Comparison of ENCODE assay signal across 11 cellular contexts in the genomic region with DNA sequence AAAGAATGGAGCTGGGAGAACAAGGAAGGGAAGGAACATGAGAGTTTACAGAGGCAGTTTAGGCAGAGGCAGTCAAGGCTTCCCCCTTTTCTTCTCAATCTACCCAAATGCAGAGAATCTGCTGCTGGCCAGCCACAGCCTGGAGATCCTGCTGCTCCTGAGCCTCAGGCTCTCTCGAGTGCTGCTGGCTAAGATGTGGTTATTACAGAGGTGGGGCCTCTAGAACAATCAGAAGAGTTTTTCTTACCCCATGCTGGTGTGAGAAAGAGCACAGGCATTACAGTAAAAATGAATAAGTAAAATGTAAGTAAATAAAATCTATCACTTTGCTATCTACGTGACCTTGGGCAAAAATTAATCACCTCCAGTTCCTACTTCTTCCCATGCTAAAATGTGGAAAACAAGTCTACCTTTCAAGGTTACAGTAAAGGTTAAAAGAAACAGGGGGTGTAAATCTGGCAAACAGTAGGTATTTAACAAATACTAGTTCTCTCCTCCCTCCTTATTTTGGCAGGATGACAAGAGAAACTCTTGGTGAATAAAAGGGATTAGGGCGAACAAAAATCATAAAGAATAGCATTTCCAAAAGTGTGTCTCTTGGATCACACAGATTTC. TPM values are rescaled to one million over a fixed set of nuclear protein-coding genes. Genes with fewer than 3 reads are reported as not detected.
DNase-seq lines count a peak whose midpoint lies in the region; ATAC-seq and TF ChIP-seq lines count a peak whose summit lies in the region.
"Had no signal": no experiment of that assay in that cellular context is flagged by ENCODE, and none has a peak within 500 bp of the region (broad histone marks: within the 10 kb centered on the region; RNA-seq: fewer than 3 reads in every experiment).

No MANE protein-coding gene starts in this region.

- H3K4me1 ChIP-seq in GM23338 (ENCODE audit: insufficient read depth) (peaks cover 65% of the 10 kb centered on the region), trophoblast cell (ENCODE audit: control insufficient read depth in 1 of 2, insufficient read depth in 2 of 2, low read length in 2 of 2) (no peaks in the 10 kb centered on the region)

- peaks cover 5% of the 10 kb centered on the region for H3K27me3 Mint-ChIP-seq in GM23338 (ENCODE audit: insufficient read depth, low read depth, poor library complexity)

- no peaks in the 10 kb centered on the region for H3K9me2 ChIP-seq in GM23338 (ENCODE audit: insufficient read depth)

- H3K27me3 ChIP-seq in GM23338 (ENCODE audit: insufficient read depth): no peaks in the 10 kb centered on the region
- H3K27me3 ChIP-seq in trophoblast cell (ENCODE audit: insufficient read depth, low read length): no peaks in the 10 kb centered on the region
- H3K27me3 ChIP-seq: spleen had no signal

- peaks cover 54% of the 10 kb centered on the region for H4K20me1 ChIP-seq in GM23338 (replicated peaks; ENCODE audit: insufficient read depth)

- H3F3A ChIP-seq in GM23338 (replicated peaks; ENCODE audit: low read depth): no peaks in the 10 kb centered on the region

- H3K79me2 ChIP-seq in GM23338 (replicated peaks; ENCODE audit: insufficient read depth): peaks cover 100% of the 10 kb centered on the region
- no peaks in the 10 kb centered on the region for H3K79me2 ChIP-seq in trophoblast cell (ENCODE audit: control insufficient read depth, insufficient read depth, low read length, poor library complexity)

- no peak overlapping the region for H2BK12ac ChIP-seq in trophoblast cell (ENCODE audit: low read length)

- TF ChIP-seq CTCF in GM23338 (conservative IDR thresholded peaks at IDR 0.05; ENCODE audit: low read depth in 2 of 2): no peak

- H3K23ac ChIP-seq in trophoblast cell (ENCODE audit: low read length): no peak overlapping the region

- DNase-seq in GM23338 (ENCODE audit: low spot score) (peak; percentile 49), SK-N-MC (ENCODE audit: low read depth, low spot score) (no peak), trophoblast cell (peak in 1 of 2 donors; percentile 13), ureter (ENCODE audit: low spot score) (no peak), ACHN (no peak)
- DNase-seq: activated CD4-positive, alpha-beta T cell treated with anti-CD3 and anti-CD28 coated beads for 48 hours; amniotic stem cell; SHP77 treated with DMSO at 0.1 percent for 48 hours; spleen had no signal

- H3K36me3 ChIP-seq in GM23338 (ENCODE audit: insufficient read depth): no peaks in the 10 kb centered on the region
- H3K36me3 ChIP-seq in SK-N-MC (ENCODE audit: insufficient read depth, low read length): no peaks in the 10 kb centered on the region
- peaks cover 0 to 2% of the 10 kb centered on the region in 2 experiments for H3K36me3 ChIP-seq in trophoblast cell (ENCODE audit: control insufficient read depth in 1 of 2, insufficient read depth in 2 of 2, low read length in 2 of 2)

- H3K9ac ChIP-seq in SK-N-MC (ENCODE audit: insufficient read length) (peak overlapping the region; percentile 57), trophoblast cell (ENCODE audit: low read length) (no peak overlapping the region)

- H4K91ac ChIP-seq in trophoblast cell (ENCODE audit: low read depth, low read length): no peak overlapping the region

- H3K9me3 Mint-ChIP-seq in GM23338: peaks cover 24% of the 10 kb centered on the region

- H3K4me2 ChIP-seq in GM23338 (peak overlapping the region; percentile 63), trophoblast cell (ENCODE audit: low read length) (no peak overlapping the region)

- no peak overlapping the region for H4K12ac ChIP-seq in trophoblast cell (ENCODE audit: low read depth, low read length)

- H3K27ac ChIP-seq in GM23338 (ENCODE audit: low read depth) (peak overlapping the region; percentile 58), SK-N-MC (peak overlapping the region; percentile 43; the same call in 1 of the 2 replicates), trophoblast cell (ENCODE audit: low read depth, low read length) (no peak overlapping the region)

- H4K8ac ChIP-seq in trophoblast cell (ENCODE audit: low read depth, low read length): no peak overlapping the region

- no peak overlapping the region for H3K4me3 ChIP-seq in GM23338
- peak overlapping the region; percentile 48; the same call in 1 of the 2 replicates for H3K4me3 ChIP-seq in SK-N-MC
- H3K4me3 ChIP-seq in trophoblast cell (ENCODE audit: low read depth, low read length): no peak overlapping the region
- H3K4me3 ChIP-seq: spleen had no signal

- in situ Hi-C loops in ACHN (cut with HindIII; ENCODE audit: low pct_ligation_motif_present, low pct_unique_long_range_greater_than_20kb, low sequenced_read_pairs): no loop called here

- no peak overlapping the region for H3K14ac ChIP-seq in trophoblast cell (ENCODE audit: low read length)

- no peak overlapping the region for H3K18ac ChIP-seq in trophoblast cell (ENCODE audit: low read length)

- H2AK5ac ChIP-seq in trophoblast cell (ENCODE audit: low read length): no peak overlapping the region

- no peak overlapping the region for H2BK120ac ChIP-seq in trophoblast cell (ENCODE audit: insufficient read depth, low read length, poor library complexity)

- H3K4me3 Mint-ChIP-seq in GM23338: no peak overlapping the region

- H2AFZ ChIP-seq in GM23338: no peak overlapping the region
- H2AFZ ChIP-seq in trophoblast cell (ENCODE audit: insufficient read depth, low read length, poor library complexity): no peak overlapping the region

- H3K9me3 ChIP-seq in SK-N-MC (ENCODE audit: low read depth, low read length): no peaks in the 10 kb centered on the region
- H3K9me3 ChIP-seq in trophoblast cell (ENCODE audit: insufficient read depth, low read depth, low read length): peaks cover 2% of the 10 kb centered on the region

- peak overlapping the region; percentile 55; the same call in 1 of the 2 replicates for H3K27ac Mint-ChIP-seq in GM23338

- H3K4ac ChIP-seq in trophoblast cell (ENCODE audit: low read depth, low read length): peak overlapping the region; percentile 27

- no peaks in the 10 kb centered on the region for H3K79me1 ChIP-seq in trophoblast cell (ENCODE audit: low read length)

- H3K36me3 Mint-ChIP-seq in GM23338 (ENCODE audit: low read depth): peaks cover 37% of the 10 kb centered on the region

- peaks cover 53% of the 10 kb centered on the region for H3K4me1 Mint-ChIP-seq in GM23338

- ATAC-seq in GM23338: peak; percentile 77
- peak; percentile 62 for ATAC-seq in esophagus mucosa
- no peak for ATAC-seq in GM21381 (IDR thresholded peaks at IDR 0.05; ENCODE audit: unreplicated experiment)

- no peak overlapping the region for H2BK5ac ChIP-seq in trophoblast cell (ENCODE audit: low read depth, low read length, poor library complexity)

- WGBS in trophoblast cell (ENCODE audit: extremely low coverage, insufficient coverage, insufficient read length): no CpG with 5 or more reads among the region's 3 CpGs

RNA-seq across cellular contexts. Expression of a gene that starts 31.1 kb away (rescaled TPM):
- 88.0 and 102 TPM in 2 replicates for total RNA-seq in GM23338 (2014; rRNA removed; shearing (Covaris generic))
- 45.0 and 49.1 TPM in 2 replicates for polyA plus RNA-seq in GM23338 (2016; fragmentation: Nextera tagmentation; extraction: Ambion mirVana)
- 45.9 TPM for total RNA-seq in esophagus mucosa
- polyA plus RNA-seq in trophoblast cell (2013): 24.2 and 25.2 TPM in 2 replicates
- 64.2 TPM for total RNA-seq in ureter
